ENCODE assay signal across 8 cellular contexts in genomic region chr7:17940302-17941170, GRCh38. TPM values are rescaled to one million over a fixed set of nuclear protein-coding genes. Genes with fewer than 3 reads are reported as not detected.
A peak's percentile ranks its signal among the peaks of the same experiment; 100 is the strongest.
DNase-seq lines count a peak whose midpoint lies in the region; ATAC-seq and TF ChIP-seq lines count a peak whose summit lies in the region.

TSS of gene SNX13 (minus strand) at chr7:17940494. CDS start at chr7:17940295, 199 bp downstream.

- no peaks in the 10 kb centered on the region; the same call in 1 of the 2 replicates for H3K27me3 ChIP-seq in BE2C

- peak; percentile 91 for ATAC-seq in HG03439 (IDR thresholded peaks at IDR 0.05; ENCODE audit: unreplicated experiment)

- peak; percentile 96 for DNase-seq in BE2C
- DNase-seq in NCI-H510A (lab: John Stamatoyannopoulos, UW), result peak; percentile 91
- peak; percentile 78 to 83 for DNase-seq in activated CD4-positive, alpha-beta T cell treated with anti-CD3 and anti-CD28 coated beads for 24 hours (ENCODE audit: low read depth in 2 of 2)
- peak; percentile 94 for DNase-seq in choroid plexus epithelial cell (ENCODE audit: low read depth)
- peak; percentile 81 for DNase-seq in kidney glomerular epithelial cell (lab: John Stamatoyannopoulos, UW)
- peak; percentile 66 to 71 for DNase-seq in stimulated activated CD4-positive, alpha-beta T cell treated with anti-CD3 and anti-CD28 coated beads, Interleukin-1b, Interleukin-23, amount 100 ng/mL, for 1 hour (ENCODE audit: low read depth in 2 of 2)

- TF ChIP-seq CTCF in BE2C (IDR thresholded peaks at IDR 0.05; ENCODE audit: low read depth, low read length), result peak; percentile 21; the same call in 1 of the 2 replicates
- TF ChIP-seq CTCF in choroid plexus epithelial cell (conservative IDR thresholded peaks at IDR 0.05; ENCODE audit: low read depth, low read length), result peak; percentile 34

- no peaks in the 10 kb centered on the region for H3K36me3 ChIP-seq in BE2C

- H3K4me3 ChIP-seq in BE2C (ENCODE audit: low read depth, low read length) (peak within 1 kb of the TSS; percentile 95), choroid plexus epithelial cell (ENCODE audit: low read depth, low read length) (peak within 1 kb of the TSS; percentile 85)

- no peaks in the 10 kb centered on the region for H3K9me3 ChIP-seq in BE2C

- peak; percentile 94 for TF ChIP-seq POLR2A in GM19193 (IDR thresholded peaks at IDR 0.05; ENCODE audit: extremely low read depth, insufficient read depth, insufficient read length)

- H3K4me1 ChIP-seq in BE2C, result 0 out of 2 replicates have a peak, but pooled peaks cover 2% of the 10 kb centered on the region

RNA-seq across cellular contexts. Expression of gene SNX13, which starts in this region (rescaled TPM):
- polyA plus RNA-seq in BE2C (2012; ENCODE audit: insufficient read depth, insufficient read length, low read depth), result 10.5 TPM

Comparison
In these comparisons a context has a peak if more than half of its experiments do, and no peak if none do; other contexts are left out.
1. Peak in every context shown above with its lines: DNase-seq, ATAC-seq and H3K4me3 ChIP-seq.